ENCODE assay signal across 30 cellular contexts in genomic region chr1:242546849-242547724, GRCh38. TPM values are rescaled to one million over a fixed set of nuclear protein-coding genes. Genes with fewer than 3 reads are reported as not detected.
"Had no signal": no experiment of that assay in that cellular context is flagged by ENCODE, and none has a peak within 500 bp of the region (broad histone marks: within the 10 kb centered on the region; RNA-seq: fewer than 3 reads in every experiment).

No MANE protein-coding gene starts in this region.

- H3K36me3 ChIP-seq: cardiac muscle cell, neural progenitor cell, sigmoid colon, stomach, thyroid gland, upper lobe of right lung had no signal

- H3K4me3 ChIP-seq: cardiac muscle cell, coronary artery, neural progenitor cell, psoas muscle, sigmoid colon, smooth muscle cell, stomach, thyroid gland, upper lobe of right lung had no signal

- ATAC-seq: activated CD4-positive, alpha-beta T cell treated with anti-CD3 and anti-CD28 coated beads for 36 hours; effector memory CD8-positive, alpha-beta T cell; natural killer cell; psoas muscle; stimulated activated naive B cell treated with anti-CD40 and anti-IgM and Interleukin-4, amounts not matched to agents 10 μg/mL and 1 μg/mL and 100 μg/mL, for 72 hours; upper lobe of right lung had no signal

- DNase-seq: activated CD4-positive, alpha-beta T cell treated with anti-CD3 and anti-CD28 coated beads for 36 hours; activated CD4-positive, alpha-beta T cell treated with anti-CD3 and anti-CD28 coated beads, Interleukin-2, amount 50 U/mL, for 4 hours; activated CD4-positive, CD25-positive, alpha-beta regulatory T cell; activated effector memory CD4-positive, alpha-beta T cell treated with Interleukin-2 at 50 U/mL for 16 hours; activated naive CD4-positive, alpha-beta T cell treated with Interleukin-2 at 50 U/mL for 16 hours; aorta; effector memory CD8-positive, alpha-beta T cell; erythroblast; head of caudate nucleus; hypothalamus; immature natural killer cell; kidney; midbrain; natural killer cell; occipital lobe; psoas muscle; sigmoid colon; stimulated activated CD4-positive, alpha-beta T cell treated with anti-CD3 and anti-CD28 coated beads, Interleukin-1b, Interleukin-23, amount 100 ng/mL, for 48 hours; stimulated activated CD4-positive, alpha-beta T cell treated with anti-CD3 and anti-CD28 coated beads, Interleukin-4, amount 100 ng/mL, for 4 hours; stimulated activated CD8-positive, alpha-beta memory T cell treated with anti-CD3 and anti-CD28 coated beads, Interleukin-4, amount 100 ng/mL, for 48 hours; stimulated activated naive B cell treated with anti-CD40 and anti-IgM and Interleukin-4, amounts not matched to agents 10 μg/mL and 1 μg/mL and 100 μg/mL, for 72 hours; stomach; thyroid gland; upper lobe of right lung had no signal

- H3K27me3 ChIP-seq: cardiac muscle cell, neural progenitor cell, sigmoid colon, thyroid gland, upper lobe of right lung had no signal

- H3K9ac ChIP-seq: neural progenitor cell, parathyroid adenoma had no signal

- H3K4me1 ChIP-seq: neural progenitor cell, parathyroid adenoma, psoas muscle, sigmoid colon, stomach, thyroid gland, upper lobe of right lung had no signal

- H3K79me2 ChIP-seq: parathyroid adenoma had no signal

- H3K4me2 ChIP-seq: neural progenitor cell, smooth muscle cell had no signal

- H3K27ac ChIP-seq: cardiac muscle cell, coronary artery, neural progenitor cell, parathyroid adenoma, psoas muscle, sigmoid colon, stomach, thyroid gland, upper lobe of right lung had no signal

- FAIRE-seq: kidney had no signal

- H3K9me3 ChIP-seq: psoas muscle, sigmoid colon, stomach, thyroid gland, upper lobe of right lung had no signal

- H2AFZ ChIP-seq: neural progenitor cell, parathyroid adenoma had no signal

RNA-seq across cellular contexts. Expression of gene PLD5, which starts 22.6 kb away (rescaled TPM):
- total RNA-seq: activated CD4-positive, alpha-beta T cell treated with anti-CD3 and anti-CD28 coated beads for 36 hours; fibroblast of villous mesenchyme; natural killer cell had no signal
- polyA plus RNA-seq: immature natural killer cell had no signal
